ENCODE assay signal across 12 cellular contexts in genomic region chr16:49399594-49400364, GRCh38. TPM values are rescaled to one million over a fixed set of nuclear protein-coding genes. Genes with fewer than 3 reads are reported as not detected.
DNase-seq lines count a peak whose midpoint lies in the region; ATAC-seq and FAIRE-seq lines count a peak whose summit lies in the region.
"Had no signal": no experiment of that assay in that cellular context is flagged by ENCODE, and none has a peak within 500 bp of the region (broad histone marks: within the 10 kb centered on the region; RNA-seq: fewer than 3 reads in every experiment).

No MANE protein-coding gene starts in this region.

- H3K36me3 ChIP-seq in neuronal stem cell (replicated peaks in 1 of 2; ENCODE audit: control insufficient read depth in 2 of 2, insufficient read depth in 2 of 2, low read length in 2 of 2), result no peaks in the 10 kb centered on the region

- no peak overlapping the region for H4K8ac ChIP-seq in neuronal stem cell (ENCODE audit: low read depth, low read length)

- no peak overlapping the region for H2BK120ac ChIP-seq in neuronal stem cell (ENCODE audit: low read depth, low read length)

- no peak for FAIRE-seq in HTR-8/SVneo (lab: Jason Lieb, UNC)

- H2AFZ ChIP-seq in neuronal stem cell (ENCODE audit: low read length), result no peak overlapping the region

- H2BK15ac ChIP-seq in neuronal stem cell (ENCODE audit: low read length), result no peak overlapping the region

- no peak overlapping the region for H3K4ac ChIP-seq in neuronal stem cell (ENCODE audit: low read length)

- H2BK12ac ChIP-seq in neuronal stem cell (ENCODE audit: low read length), result no peak overlapping the region

- H3K23ac ChIP-seq in neuronal stem cell (ENCODE audit: low read depth, low read length, poor library complexity), result peak overlapping the region; percentile 17

- peaks cover 0 to 4% of the 10 kb centered on the region in 2 donors for H3K9me3 ChIP-seq in neuronal stem cell (replicated peaks in 1 of 2; ENCODE audit: control insufficient read depth in 2 of 2, insufficient read depth in 1 of 2, low read depth in 1 of 2, low read length in 2 of 2)
- H3K9me3 ChIP-seq: SK-N-SH had no signal

- no peak overlapping the region for H2AK5ac ChIP-seq in neuronal stem cell (ENCODE audit: low read depth, low read length)

- H3K4me1 ChIP-seq in neuronal stem cell (ENCODE audit: control insufficient read depth in 2 of 2, insufficient read depth in 1 of 2, low read depth in 1 of 2, low read length in 2 of 2), result no peaks in the 10 kb centered on the region

- no peak for DNase-seq in neuronal stem cell (ENCODE audit: low spot score)
- DNase-seq in stimulated activated CD4-positive, alpha-beta T cell treated with anti-CD3 and anti-CD28 coated beads, Interleukin-2, amount 100 ng/mL, for 24 hours, result no peak
- no peak for DNase-seq in cardiac septum (ENCODE audit: low spot score)
- DNase-seq in HTR-8/SVneo (ENCODE audit: insufficient read length, low spot score), result no peak
- DNase-seq: amygdala; DMS79; NCI-H1930; SK-N-SH; stimulated activated CD4-positive, alpha-beta T cell treated with anti-CD3 and anti-CD28 coated beads, Interleukin-15, amount 100 ng/mL, for 24 hours had no signal

- H3K27me3 ChIP-seq in neuronal stem cell (ENCODE audit: control insufficient read depth in 3 of 3, insufficient read depth in 3 of 3, low read depth in 1 of 3, low read length in 3 of 3), result peaks cover 0 to 7% (median 0%) of the 10 kb centered on the region in 3 experiments

- ATAC-seq in GM19023 (IDR thresholded peaks at IDR 0.05; ENCODE audit: unreplicated experiment) (peak; percentile 97), GM21723 (IDR thresholded peaks at IDR 0.05; ENCODE audit: unreplicated experiment) (peak; percentile 99), HG03175 (IDR thresholded peaks at IDR 0.05; ENCODE audit: unreplicated experiment) (peak; percentile 99)

- no peak overlapping the region for H3K18ac ChIP-seq in neuronal stem cell (ENCODE audit: low read length)

- no peak overlapping the region for H4K91ac ChIP-seq in neuronal stem cell (ENCODE audit: low read depth, low read length, poor library complexity)

- H3K4me2 ChIP-seq in neuronal stem cell (ENCODE audit: insufficient read depth, low read length, poor library complexity, severe bottlenecking), result no peak overlapping the region
- H3K4me2 ChIP-seq: SK-N-SH had no signal

- H3K27ac ChIP-seq in neuronal stem cell (replicated peaks; ENCODE audit: low read length), result no peak overlapping the region

- H2BK5ac ChIP-seq in neuronal stem cell (ENCODE audit: low read length), result no peak overlapping the region

- H3K79me1 ChIP-seq in neuronal stem cell (ENCODE audit: low read depth, low read length), result peaks cover 2% of the 10 kb centered on the region

- no peak overlapping the region for H3K4me3 ChIP-seq in neuronal stem cell (ENCODE audit: low read length in 2 of 2)

- H3K9ac ChIP-seq in neuronal stem cell (ENCODE audit: low read depth, low read length, poor library complexity), result no peak overlapping the region
- H3K9ac ChIP-seq: SK-N-SH had no signal

- intact Hi-C loops in cardiac septum (cut with DNase I), result no loop called here

- H3K14ac ChIP-seq in neuronal stem cell (ENCODE audit: low read length), result no peak overlapping the region

- no CpG with 5 or more reads among the region's 9 CpGs for WGBS in neuronal stem cell (ENCODE audit: extremely low coverage in 2 of 2, insufficient read length in 2 of 2, insufficient replicate concordance in 1 of 2), 2 donors

RNA-seq across cellular contexts. Expression of gene C16orf78, which starts 26.2 kb away (rescaled TPM):
- polyA plus RNA-seq in neuronal stem cell (2013, experiment 1 of 2), result not detected
- not detected for polyA plus RNA-seq in neuronal stem cell (2013, experiment 2 of 2)
- total RNA-seq in cardiac septum, result not detected
- polyA plus RNA-seq: SK-N-SH had no signal
